In the genomic region with DNA sequence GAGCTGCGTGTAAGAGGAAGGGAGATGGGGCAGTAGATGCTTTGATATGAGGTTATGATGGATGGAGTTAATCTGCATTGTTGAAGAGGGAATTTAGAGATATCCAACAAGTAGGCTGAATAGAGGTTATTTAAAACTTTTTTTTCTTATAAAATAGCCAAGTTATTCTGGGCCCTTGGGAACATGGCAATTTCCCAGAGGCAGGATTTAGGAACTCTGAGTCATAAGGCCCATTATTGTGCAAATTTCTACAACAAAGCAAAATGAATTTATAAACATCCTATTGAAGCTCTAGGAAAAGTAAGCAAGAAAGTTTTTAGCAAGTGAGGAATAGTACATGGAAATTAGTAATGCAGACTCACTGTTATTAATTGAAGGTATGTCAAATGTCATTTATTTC, we compare ENCODE assay signal across 1 cellular context.
TF ChIP-seq lines count a peak whose summit lies in the region.

No MANE protein-coding gene starts in this region.

TF ChIP-seq in GM23338, 12 proteins besides CTCF, POLR2A, EP300 and RAD21:
- no peak for TF ChIP-seq POLR2AphosphoS5 (IDR thresholded peaks at IDR 0.05; ENCODE audit: low read depth)
- TF ChIP-seq JUNB (IDR thresholded peaks at IDR 0.05; ENCODE audit: unreplicated experiment), result no peak
- TF ChIP-seq EZH2phosphoT487 (IDR thresholded peaks at IDR 0.05; ENCODE audit: unreplicated experiment), result no peak
- TF ChIP-seq, protein P1, sequence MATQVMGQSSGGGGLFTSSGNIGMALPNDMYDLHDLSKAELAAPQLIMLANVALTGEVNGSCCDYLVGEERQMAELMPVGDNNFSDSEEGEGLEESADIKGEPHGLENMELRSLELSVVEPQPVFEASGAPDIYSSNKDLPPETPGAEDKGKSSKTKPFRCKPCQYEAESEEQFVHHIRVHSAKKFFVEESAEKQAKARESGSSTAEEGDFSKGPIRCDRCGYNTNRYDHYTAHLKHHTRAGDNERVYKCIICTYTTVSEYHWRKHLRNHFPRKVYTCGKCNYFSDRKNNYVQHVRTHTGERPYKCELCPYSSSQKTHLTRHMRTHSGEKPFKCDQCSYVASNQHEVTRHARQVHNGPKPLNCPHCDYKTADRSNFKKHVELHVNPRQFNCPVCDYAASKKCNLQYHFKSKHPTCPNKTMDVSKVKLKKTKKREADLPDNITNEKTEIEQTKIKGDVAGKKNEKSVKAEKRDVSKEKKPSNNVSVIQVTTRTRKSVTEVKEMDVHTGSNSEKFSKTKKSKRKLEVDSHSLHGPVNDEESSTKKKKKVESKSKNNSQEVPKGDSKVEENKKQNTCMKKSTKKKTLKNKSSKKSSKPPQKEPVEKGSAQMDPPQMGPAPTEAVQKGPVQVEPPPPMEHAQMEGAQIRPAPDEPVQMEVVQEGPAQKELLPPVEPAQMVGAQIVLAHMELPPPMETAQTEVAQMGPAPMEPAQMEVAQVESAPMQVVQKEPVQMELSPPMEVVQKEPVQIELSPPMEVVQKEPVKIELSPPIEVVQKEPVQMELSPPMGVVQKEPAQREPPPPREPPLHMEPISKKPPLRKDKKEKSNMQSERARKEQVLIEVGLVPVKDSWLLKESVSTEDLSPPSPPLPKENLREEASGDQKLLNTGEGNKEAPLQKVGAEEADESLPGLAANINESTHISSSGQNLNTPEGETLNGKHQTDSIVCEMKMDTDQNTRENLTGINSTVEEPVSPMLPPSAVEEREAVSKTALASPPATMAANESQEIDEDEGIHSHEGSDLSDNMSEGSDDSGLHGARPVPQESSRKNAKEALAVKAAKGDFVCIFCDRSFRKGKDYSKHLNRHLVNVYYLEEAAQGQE (IDR thresholded peaks at IDR 0.05; ENCODE audit: unreplicated experiment), result no peak
- no peak for TF ChIP-seq NANOG (IDR thresholded peaks at IDR 0.05; ENCODE audit: borderline replicate concordance)
- no peak for TF ChIP-seq STAT1 (IDR thresholded peaks at IDR 0.05; ENCODE audit: unreplicated experiment)
- no peak for TF ChIP-seq EZH2 (IDR thresholded peaks at IDR 0.05; ENCODE audit: low read depth, unreplicated experiment)
